15 cellular contexts compared by ENCODE assay signal in genomic region chr2:152555048-152555447, GRCh38.
DNase-seq lines count a peak whose midpoint lies in the region; ATAC-seq, FAIRE-seq and TF ChIP-seq lines count a peak whose summit lies in the region.
"Had no signal": no experiment of that assay in that cellular context is flagged by ENCODE, and none has a peak within 500 bp of the region (broad histone marks: within the 10 kb centered on the region; RNA-seq: fewer than 3 reads in every experiment).

No MANE protein-coding gene starts in this region.

- TF ChIP-seq CTCF in AG09309 (IDR thresholded peaks at IDR 0.05; ENCODE audit: control insufficient read depth, insufficient read depth, low read depth, low read length, missing control alignments) (peak; percentile 10), astrocyte of the cerebellum (IDR thresholded peaks at IDR 0.05; ENCODE audit: low read depth, low read length, missing control alignments) (peak; percentile 57)

- no peaks in the 10 kb centered on the region for H3K4me1 Mint-ChIP-seq in activated T-helper 17 cell treated with anti-CD3 and anti-CD28 coated beads, Interleukin-2, amount 50 U/mL, for 72 hours

- no peaks in the 10 kb centered on the region for H3K36me3 Mint-ChIP-seq in activated T-helper 17 cell treated with anti-CD3 and anti-CD28 coated beads, Interleukin-2, amount 50 U/mL, for 72 hours (ENCODE audit: low read depth)

- in situ Hi-C loops in astrocyte of the cerebellum (cut with HindIII; ENCODE audit: low sequenced_read_pairs), result no loop called here

- H3K27ac Mint-ChIP-seq in activated T-helper 17 cell treated with anti-CD3 and anti-CD28 coated beads, Interleukin-2, amount 50 U/mL, for 72 hours, result no peak overlapping the region

- no peak for DNase-seq in AG09309 (ENCODE audit: low read depth)
- DNase-seq in astrocyte of the cerebellum (ENCODE audit: low read depth), result no peak
- peak; percentile 35 for DNase-seq in iPS-NIHi7 (ENCODE audit: extremely low spot score)
- no peak for DNase-seq in H54 (ENCODE audit: insufficient read length, low spot score)
- no peak for DNase-seq in putamen (ENCODE audit: low spot score)
- DNase-seq: activated CD4-positive, CD25-positive, alpha-beta regulatory T cell treated with anti-CD3 and anti-CD28 coated beads, Interleukin-2, amount 50 U/mL, for 72 hours; mesenchymal stem cell; NCI-H510A had no signal

- ATAC-seq in HG03103 (IDR thresholded peaks at IDR 0.05; ENCODE audit: low read depth, unreplicated experiment), result peak; percentile 55
- ATAC-seq in GM18502 (IDR thresholded peaks at IDR 0.05; ENCODE audit: poor library complexity, unreplicated experiment), result no peak
- no peak for ATAC-seq in activated T-helper 17 cell treated with anti-CD3 and anti-CD28 coated beads, Interleukin-2, amount 50 U/mL, for 72 hours (replicated peaks)

- no peak overlapping the region for H3K4me3 ChIP-seq in AG09309 (ENCODE audit: control insufficient read depth, low read depth, low read length)
- H3K4me3 ChIP-seq in astrocyte of the cerebellum (ENCODE audit: low read depth, low read length), result no peak overlapping the region
- H3K4me3 ChIP-seq: BLaER1 treated with 17β-estradiol and CSF1 and Interleukin-3, amounts not matched to agents 10 nM and 100 nM; SJSA1; suprapubic skin had no signal

- H3K4me3 Mint-ChIP-seq in activated T-helper 17 cell treated with anti-CD3 and anti-CD28 coated beads, Interleukin-2, amount 50 U/mL, for 72 hours, result no peak overlapping the region

- no peaks in the 10 kb centered on the region for H3K9me3 Mint-ChIP-seq in activated T-helper 17 cell treated with anti-CD3 and anti-CD28 coated beads, Interleukin-2, amount 50 U/mL, for 72 hours

- TF ChIP-seq POLR2A in H54 (IDR thresholded peaks at IDR 0.05; ENCODE audit: low read depth, low read length), result no peak

- peaks cover 11% of the 10 kb centered on the region for H3K27me3 Mint-ChIP-seq in activated T-helper 17 cell treated with anti-CD3 and anti-CD28 coated beads, Interleukin-2, amount 50 U/mL, for 72 hours

- no peak for FAIRE-seq in H54 (lab: Jason Lieb, UNC)
- FAIRE-seq: colon had no signal
